In genomic region chr5:76685598-76686169, GRCh38 we compare ENCODE assay signal across 12 cellular contexts.
"Had no signal": no experiment of that assay in that cellular context is flagged by ENCODE, and none has a peak within 500 bp of the region (broad histone marks: within the 10 kb centered on the region; RNA-seq: fewer than 3 reads in every experiment).

No MANE protein-coding gene starts in this region.

- H3K4me3 ChIP-seq: heart right ventricle had no signal

- FAIRE-seq: bronchial epithelial cell, endothelial cell of umbilical vein, frontal cortex had no signal

- H3K27ac Mint-ChIP-seq: activated CD4-positive, alpha-beta memory T cell treated with anti-CD3 and anti-CD28 coated beads for 36 hours; activated naive CD8-positive, alpha-beta T cell treated with anti-CD3 and anti-CD28 coated beads for 36 hours; mesothelial cell of epicardium had no signal

- H3K9me3 ChIP-seq: heart right ventricle, neutrophil had no signal

- H3K27me3 ChIP-seq: heart right ventricle, neutrophil had no signal

- ATAC-seq: activated T-cell treated with anti-CD3 and anti-CD28 coated beads, Interleukin-2, amount 50 U/mL, for 4 hours had no signal

- H3K9me3 Mint-ChIP-seq: activated CD4-positive, alpha-beta memory T cell treated with anti-CD3 and anti-CD28 coated beads for 36 hours; activated naive CD8-positive, alpha-beta T cell treated with anti-CD3 and anti-CD28 coated beads for 36 hours; activated T-cell treated with anti-CD3 and anti-CD28 coated beads, Interleukin-2, amount 50 U/mL, for 4 hours had no signal

- H3K27me3 Mint-ChIP-seq: activated CD4-positive, alpha-beta memory T cell treated with anti-CD3 and anti-CD28 coated beads for 36 hours; activated naive CD8-positive, alpha-beta T cell treated with anti-CD3 and anti-CD28 coated beads for 36 hours had no signal

- H3K27ac ChIP-seq: neutrophil had no signal

- DNase-seq: activated CD4-positive, alpha-beta memory T cell treated with anti-CD3 and anti-CD28 coated beads for 36 hours; activated gamma-delta T cell; activated naive CD8-positive, alpha-beta T cell treated with anti-CD3 and anti-CD28 coated beads for 36 hours; activated T-cell treated with anti-CD3 and anti-CD28 coated beads, Interleukin-2, amount 50 U/mL, for 4 hours; heart right ventricle; retina; T-helper 2 cell had no signal

- H3K4me3 Mint-ChIP-seq: activated CD4-positive, alpha-beta memory T cell treated with anti-CD3 and anti-CD28 coated beads for 36 hours; activated naive CD8-positive, alpha-beta T cell treated with anti-CD3 and anti-CD28 coated beads for 36 hours; activated T-cell treated with anti-CD3 and anti-CD28 coated beads, Interleukin-2, amount 50 U/mL, for 4 hours; mesothelial cell of epicardium had no signal
